ENCODE assay signal across 11 cellular contexts in genomic region chr2:187774551-187775071, GRCh38.
A peak's percentile ranks its signal among the peaks of the same experiment; 100 is the strongest.
DNase-seq lines count a peak whose midpoint lies in the region; ATAC-seq and TF ChIP-seq lines count a peak whose summit lies in the region.
"Had no signal": no experiment of that assay in that cellular context is flagged by ENCODE, and none has a peak within 500 bp of the region (broad histone marks: within the 10 kb centered on the region; RNA-seq: fewer than 3 reads in every experiment).

No MANE protein-coding gene starts in this region.

- 100% methylated on average over 1 of the region's 1 CpG for WGBS in mammary epithelial cell (ENCODE audit: low coverage, missing lambda C conversion rate)
- 81 to 95% (median 94%) methylated on average over 1 of the region's 1 CpG for WGBS in stomach, 5 donors
- WGBS in right lobe of liver (ENCODE audit: insufficient coverage, low coverage, low lambda C conversion rate, missing lambda C conversion rate): 54% methylated on average over 1 of the region's 1 CpG

- no peak overlapping the region for H3K27ac Mint-ChIP-seq in MCF 10A (ENCODE audit: low read depth, unreplicated experiment)
- H3K27ac Mint-ChIP-seq: activated CD4-positive, alpha-beta memory T cell treated with anti-CD3 and anti-CD28 coated beads, Interleukin-2, amount 10 ng/mL, durations not matched to agents 7 days and 5 days had no signal

- in situ Hi-C loops in mammary epithelial cell (cut with MboI; ENCODE audit: low sequenced_read_pairs in 2 of 2): no loop called here

- intact Hi-C loops in MCF 10A (cut with micrococcal nuclease) (no loop called here), breast epithelium (cut with DNase I; ENCODE audit: low total_unique reads) (loop anchor here (5.0 kb wide), 1 partner anchor 738 kb away; no protein-coding TSS in a partner anchor), mammary epithelial cell (cut with micrococcal nuclease) (no loop called here), stomach (cut with DNase I; ENCODE audit: low total_unique reads) (no loop called here), right lobe of liver (cut with DNase I) (no loop called here)

- TF ChIP-seq CTCF in MCF 10A (IDR thresholded peaks at IDR 0.05; ENCODE audit: unreplicated experiment) (no peak), breast epithelium (IDR thresholded peaks at IDR 0.05) (no peak), mammary epithelial cell (conservative IDR thresholded peaks at IDR 0.05 in 1 of 2, IDR thresholded peaks at IDR 0.05 in 1 of 2; ENCODE audit: extremely low read depth in 1 of 2, insufficient read depth in 1 of 2, low read depth in 1 of 2, low read length in 2 of 2) (no peak), stomach (IDR thresholded peaks at IDR 0.05) (no peak), right lobe of liver (IDR thresholded peaks at IDR 0.05) (no peak)

- TF ChIP-seq POLR2A in breast epithelium (IDR thresholded peaks at IDR 0.05) (no peak), stomach (IDR thresholded peaks at IDR 0.05) (no peak), right lobe of liver (IDR thresholded peaks at IDR 0.05) (no peak)

- BruUV-seq in MCF 10A (replicated peaks; lab: Mats Ljungman, UMichigan): no TSS peak
- BruUV-seq in mammary epithelial cell (replicated peaks; lab: Mats Ljungman, UMichigan): no TSS peak

- H3K79me2 ChIP-seq in mammary epithelial cell (ENCODE audit: insufficient read depth, low read length): no peaks in the 10 kb centered on the region

- dilution Hi-C loops in mammary epithelial cell (cut with HindIII; ENCODE audit: low sequenced_read_pairs): no loop called here

- no peaks in the 10 kb centered on the region for H3K9me3 Mint-ChIP-seq in MCF 10A (ENCODE audit: unreplicated experiment)

- H3K4me2 ChIP-seq in mammary epithelial cell (ENCODE audit: insufficient read depth, low read depth, low read length): peak overlapping the region; percentile 53

- H3K27ac ChIP-seq in breast epithelium (no peak overlapping the region), mammary epithelial cell (ENCODE audit: insufficient read depth, low read depth, low read length) (peak overlapping the region; percentile 62), stomach (no peak overlapping the region), right lobe of liver (no peak overlapping the region)

- TF ChIP-seq EP300 in stomach (IDR thresholded peaks at IDR 0.05): no peak

- no peak overlapping the region for H3K4me3 Mint-ChIP-seq in MCF 10A (ENCODE audit: unreplicated experiment)
- H3K4me3 Mint-ChIP-seq: activated CD4-positive, alpha-beta memory T cell treated with anti-CD3 and anti-CD28 coated beads, Interleukin-2, amount 10 ng/mL, durations not matched to agents 7 days and 5 days had no signal

- CTCF ChIA-PET in MCF 10A (lab: Yijun Ruan, JAX): interaction anchor here (0.6 to 0.7 kb wide), 3 partner anchors 8 to 148 kb away, joined by 3 to 4 read pairs (median 3); no protein-coding TSS in a partner anchor
- CTCF ChIA-PET in mammary epithelial cell (lab: Charles Lee; ENCODE audit: low non-redundant PET): no interaction called here

- H4K20me1 ChIP-seq in mammary epithelial cell (ENCODE audit: insufficient read depth, low read length): no peaks in the 10 kb centered on the region

- no peaks in the 10 kb centered on the region for H3K27me3 Mint-ChIP-seq in MCF 10A (ENCODE audit: insufficient read depth, unreplicated experiment)
- H3K27me3 Mint-ChIP-seq: activated CD4-positive, alpha-beta memory T cell treated with anti-CD3 and anti-CD28 coated beads, Interleukin-2, amount 10 ng/mL, durations not matched to agents 7 days and 5 days had no signal

- POLR2A ChIA-PET in MCF 10A (lab: Yijun Ruan, JAX): no interaction called here

- no peaks in the 10 kb centered on the region for H3K27me3 ChIP-seq in breast epithelium
- H3K27me3 ChIP-seq in mammary epithelial cell (ENCODE audit: insufficient read depth, low read length): no peaks in the 10 kb centered on the region
- no peaks in the 10 kb centered on the region for H3K27me3 ChIP-seq in stomach
- H3K27me3 ChIP-seq in right lobe of liver: no peaks in the 10 kb centered on the region

- H3K9me3 ChIP-seq in breast epithelium: no peaks in the 10 kb centered on the region
- no peaks in the 10 kb centered on the region for H3K9me3 ChIP-seq in mammary epithelial cell (replicated peaks; ENCODE audit: insufficient read depth, low read length)
- H3K9me3 ChIP-seq in stomach: no peaks in the 10 kb centered on the region
- H3K9me3 ChIP-seq in right lobe of liver: no peaks in the 10 kb centered on the region

- H2AFZ ChIP-seq in mammary epithelial cell (ENCODE audit: low read depth, low read length): peak overlapping the region; percentile 40

- H3K36me3 ChIP-seq in breast epithelium: no peaks in the 10 kb centered on the region
- no peaks in the 10 kb centered on the region for H3K36me3 ChIP-seq in mammary epithelial cell (ENCODE audit: insufficient read depth, low read length)
- H3K36me3 ChIP-seq in stomach: no peaks in the 10 kb centered on the region
- no peaks in the 10 kb centered on the region for H3K36me3 ChIP-seq in right lobe of liver

- H3K4me1 ChIP-seq in breast epithelium (no peaks in the 10 kb centered on the region), mammary epithelial cell (ENCODE audit: insufficient read depth, low read length) (peaks cover 17% of the 10 kb centered on the region), stomach (no peaks in the 10 kb centered on the region), right lobe of liver (no peaks in the 10 kb centered on the region)

- no peak for ATAC-seq in right lobe of liver

- H3K36me3 Mint-ChIP-seq in MCF 10A (ENCODE audit: insufficient read depth, unreplicated experiment): no peaks in the 10 kb centered on the region

- no peak overlapping the region for H3K9ac ChIP-seq in mammary epithelial cell (ENCODE audit: insufficient read depth, low read length)

- H3K4me1 Mint-ChIP-seq in MCF 10A (ENCODE audit: insufficient read depth, unreplicated experiment): peaks cover 13% of the 10 kb centered on the region

- H3K4me3 ChIP-seq in breast epithelium: no peak overlapping the region
- H3K4me3 ChIP-seq in mammary epithelial cell (replicated peaks in 1 of 3; ENCODE audit: insufficient read depth in 1 of 3, low read depth in 2 of 3, low read length in 3 of 3): no peak overlapping the region
- no peak overlapping the region for H3K4me3 ChIP-seq in stomach
- H3K4me3 ChIP-seq in right lobe of liver: no peak overlapping the region

- DNase-seq in MCF 10A (ENCODE audit: unreplicated experiment) (peak; percentile 2), breast epithelium (ENCODE audit: low spot score in 2 of 2) (no peak), HS-27A (ENCODE audit: low read depth) (peak; percentile 30), mammary epithelial cell (peak; percentile 79), stomach (no peak), NCI-H1417 treated with DMSO at 0.1 percent for 48 hours (lab: John Stamatoyannopoulos, UW) (no peak), inferior parietal cortex (ENCODE audit: extremely low spot score) (no peak), right lobe of liver (no peak)
- DNase-seq: activated CD4-positive, alpha-beta memory T cell treated with anti-CD3 and anti-CD28 coated beads, Interleukin-2, amount 10 ng/mL, durations not matched to agents 7 days and 5 days; small intestine; stimulated activated naive CD4-positive, alpha-beta T cell treated with Interleukin-2 at 50 U/mL for 16 hours had no signal

Comparison
In these comparisons a context has a peak if more than half of its experiments do, and no peak if none do; other contexts are left out.
1. DNase-seq: peak in MCF 10A (single experiment), HS-27A (single experiment) and mammary epithelial cell (single experiment); none in breast epithelium (0 of 2), stomach (single experiment), NCI-H1417 treated with DMSO at 0.1 percent for 48 hours (single experiment), inferior parietal cortex (single experiment) and right lobe of liver (0 of 3).